8 cellular contexts compared by ENCODE assay signal in the genomic region with DNA sequence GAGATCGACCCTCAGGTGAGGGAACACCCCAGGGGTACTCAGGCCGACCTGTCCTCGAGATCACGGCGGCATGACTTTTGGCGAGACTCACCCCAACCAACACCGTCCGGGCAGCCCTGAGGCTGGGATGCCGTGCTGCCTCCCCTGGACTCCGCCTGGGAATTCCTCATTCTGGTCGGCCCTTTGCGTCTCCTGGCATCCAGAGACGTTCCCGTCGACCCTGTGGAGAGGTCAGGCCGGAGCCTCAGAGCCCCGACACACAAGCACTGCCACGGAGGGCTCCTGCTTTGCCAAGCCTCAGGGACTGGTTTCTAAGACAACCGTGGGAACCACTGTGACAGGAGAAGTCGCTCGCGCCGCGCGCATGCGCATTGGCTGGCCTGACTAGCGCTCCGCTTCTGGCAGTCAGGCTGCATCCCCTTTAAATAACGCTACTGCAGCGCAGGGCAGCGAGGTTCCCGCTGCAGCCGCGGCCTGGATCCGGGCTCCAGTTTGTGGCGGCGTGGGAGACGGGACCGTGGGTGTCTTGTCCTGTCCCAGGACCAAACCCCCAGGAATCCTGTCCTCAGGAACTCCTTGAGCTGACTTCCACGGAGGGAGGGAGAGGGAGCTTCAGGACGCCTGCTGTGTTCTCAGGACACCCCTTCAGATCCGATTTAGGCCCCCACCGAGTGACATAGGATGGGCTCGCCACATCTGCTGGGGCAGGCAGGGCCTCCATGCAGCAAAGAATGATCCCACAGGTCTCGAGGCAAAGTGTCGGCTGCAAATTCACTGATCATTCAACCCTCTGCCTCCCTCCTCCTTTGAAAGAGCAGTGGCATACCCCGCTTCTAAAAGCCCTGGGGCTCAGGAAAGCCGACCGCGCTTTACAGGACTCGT.
DNase-seq lines count a peak whose midpoint lies in the region; ATAC-seq, FAIRE-seq and TF ChIP-seq lines count a peak whose summit lies in the region.

No MANE protein-coding gene starts in this region.

- DNase-seq in NCI-H1105 treated with DMSO at 0.1 percent for 48 hours (lab: John Stamatoyannopoulos, UW): peak; percentile 75
- peak; percentile 24 to 65 (median 52) for DNase-seq in activated CD4-positive, CD25-positive, alpha-beta regulatory T cell (lab: John Stamatoyannopoulos, UW)
- DNase-seq in cardiac fibroblast (ENCODE audit: low read depth in 2 of 2): peak; percentile 66 to 70
- DNase-seq in left colon: peak in 1 of 2 donors; percentile 71
- DNase-seq in stimulated activated CD4-positive, alpha-beta T cell treated with anti-CD3 and anti-CD28 coated beads, Interleukin-2, amount 100 ng/mL, for 4 hours (ENCODE audit: low read depth): peak; percentile 80
- no peak for DNase-seq in urothelium cell line (ENCODE audit: low spot score)
- DNase-seq in SKM-1 (lab: John Stamatoyannopoulos, UW; ENCODE audit: unreplicated experiment): no peak

- FAIRE-seq in urothelium cell line (lab: Jason Lieb, UNC): no peak

- H3K4me3 ChIP-seq in cardiac fibroblast (replicated peaks in 1 of 2; ENCODE audit: low read depth in 2 of 2, low read length in 2 of 2): no peak overlapping the region

- ATAC-seq in GM18511 (IDR thresholded peaks at IDR 0.05; ENCODE audit: unreplicated experiment) (peak; percentile 40), left colon (peak; percentile 51)

- no peak for TF ChIP-seq CTCF in cardiac fibroblast (IDR thresholded peaks at IDR 0.05; ENCODE audit: low read depth, low read length)

- intact Hi-C loops in left colon (cut with DNase I, micrococcal nuclease): no loop called here

Comparison
In these comparisons a context has a peak if more than half of its experiments do, and no peak if none do; other contexts are left out.
1. DNase-seq: peak in NCI-H1105 treated with DMSO at 0.1 percent for 48 hours (single experiment), activated CD4-positive, CD25-positive, alpha-beta regulatory T cell (4 of 4), cardiac fibroblast (2 of 2) and stimulated activated CD4-positive, alpha-beta T cell treated with anti-CD3 and anti-CD28 coated beads, Interleukin-2, amount 100 ng/mL, for 4 hours (single experiment); none in urothelium cell line (single experiment) and SKM-1 (single experiment).